15 cellular contexts compared by ENCODE assay signal in the genomic region with DNA sequence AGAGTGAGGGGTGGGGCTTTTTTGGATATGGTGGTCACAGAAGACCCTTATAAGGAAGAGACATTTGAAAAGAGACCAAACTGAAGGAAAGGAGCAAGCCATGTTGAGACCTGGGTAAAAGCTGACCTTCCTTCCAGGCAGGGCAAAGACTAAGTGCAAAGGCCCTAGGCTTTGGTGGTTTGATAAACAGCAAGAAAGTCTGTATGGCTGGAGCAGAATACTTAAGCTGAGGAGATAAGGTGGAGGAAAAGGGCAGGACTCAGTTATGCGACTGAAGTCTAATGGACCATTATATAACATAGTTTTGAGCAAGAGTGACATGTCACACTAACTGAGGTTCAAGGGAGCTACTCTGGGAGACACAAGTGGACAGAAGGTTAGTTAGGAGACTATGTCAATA. TPM values are rescaled to one million over a fixed set of nuclear protein-coding genes. Genes with fewer than 3 reads are reported as not detected.
DNase-seq lines count a peak whose midpoint lies in the region; FAIRE-seq and TF ChIP-seq lines count a peak whose summit lies in the region.
"Had no signal": no experiment of that assay in that cellular context is flagged by ENCODE, and none has a peak within 500 bp of the region (broad histone marks: within the 10 kb centered on the region; RNA-seq: fewer than 3 reads in every experiment).

No MANE protein-coding gene starts in this region.

- H3K27me3 Mint-ChIP-seq in astrocyte (ENCODE audit: low read depth, unreplicated experiment) (no peaks in the 10 kb centered on the region), progenitor cell of endocrine pancreas (no peaks in the 10 kb centered on the region)

- H3K27ac ChIP-seq in astrocyte (ENCODE audit: low read depth, low read length) (peak overlapping the region; percentile 80), hepatocyte (peak overlapping the region; percentile 92)

- H3K9me3 Mint-ChIP-seq in astrocyte (ENCODE audit: unreplicated experiment) (no peaks in the 10 kb centered on the region), progenitor cell of endocrine pancreas (ENCODE audit: low read depth) (no peaks in the 10 kb centered on the region)

- H3K27me3 ChIP-seq in astrocyte (ENCODE audit: insufficient read depth, low read length), result no peaks in the 10 kb centered on the region
- no peaks in the 10 kb centered on the region for H3K27me3 ChIP-seq in hepatocyte
- H3K27me3 ChIP-seq in HAP-1 (ENCODE audit: low read depth), result no peaks in the 10 kb centered on the region

- H3K9me2 ChIP-seq in hepatocyte (replicated peaks; ENCODE audit: insufficient read depth), result no peaks in the 10 kb centered on the region

- H3K4me3 ChIP-seq in astrocyte (ENCODE audit: insufficient read depth, low read depth, low read length) (no peak overlapping the region), hepatocyte (no peak overlapping the region), HAP-1 (no peak overlapping the region)

- H3K4me3 Mint-ChIP-seq in astrocyte (ENCODE audit: unreplicated experiment), result peak overlapping the region; percentile 48
- no peak overlapping the region for H3K4me3 Mint-ChIP-seq in progenitor cell of endocrine pancreas (ENCODE audit: low read depth)
- H3K4me3 Mint-ChIP-seq: naive thymus-derived CD8-positive, alpha-beta T cell had no signal

- H3K9ac ChIP-seq in astrocyte (ENCODE audit: low read length), result no peak overlapping the region

- DNase-seq in HT-29 (ENCODE audit: low spot score) (peak; percentile 14), astrocyte (ENCODE audit: low read depth) (no peak), hepatocyte (ENCODE audit: low spot score) (no peak), progenitor cell of endocrine pancreas (ENCODE audit: low spot score, unreplicated experiment) (no peak), retina (no peak), Ammon's horn (ENCODE audit: low spot score) (no peak), HAP-1 (ENCODE audit: low spot score in 2 of 2) (no peak), kidney tubule cell (ENCODE audit: low spot score) (no peak)
- DNase-seq: amygdala; hippocampal formation; naive thymus-derived CD8-positive, alpha-beta T cell; NCI-H1417; right cardiac atrium; stimulated activated CD4-positive, alpha-beta T cell treated with anti-CD3 and anti-CD28 coated beads, Interleukin-2, amount 100 ng/mL, for 48 hours had no signal

- H4K20me1 ChIP-seq in astrocyte (ENCODE audit: insufficient read depth, low read length) (peaks cover 43% of the 10 kb centered on the region), hepatocyte (ENCODE audit: insufficient read depth, poor library complexity, severe bottlenecking) (peaks cover 3% of the 10 kb centered on the region)

- H3K36me3 Mint-ChIP-seq in astrocyte (ENCODE audit: low read depth, unreplicated experiment), result no peaks in the 10 kb centered on the region
- H3K36me3 Mint-ChIP-seq in progenitor cell of endocrine pancreas (ENCODE audit: insufficient read depth), result peaks cover 7% of the 10 kb centered on the region
- H3K36me3 Mint-ChIP-seq: naive thymus-derived CD8-positive, alpha-beta T cell had no signal

- in situ Hi-C loops in HAP-1 (cut with MboI; ENCODE audit: low sequenced_read_pairs), result no loop called here

- 61% methylated on average over 1 of the region's 1 CpG for WGBS in hepatocyte (ENCODE audit: low lambda C conversion rate, missing lambda C conversion rate)

- TF ChIP-seq CTCF in astrocyte (IDR thresholded peaks at IDR 0.05; ENCODE audit: insufficient read depth, low read depth, low read length) (no peak), hepatocyte (IDR thresholded peaks at IDR 0.05; ENCODE audit: poor library complexity) (no peak), progenitor cell of endocrine pancreas (IDR thresholded peaks at IDR 0.05; ENCODE audit: unreplicated experiment) (no peak)

- peak overlapping the region; percentile 57 for H3K4me2 ChIP-seq in astrocyte (ENCODE audit: low read length)
- H3K4me2 ChIP-seq in hepatocyte, result peak overlapping the region; percentile 35

- H3K4me1 Mint-ChIP-seq in astrocyte (ENCODE audit: low read depth, unreplicated experiment) (peaks cover 58% of the 10 kb centered on the region), progenitor cell of endocrine pancreas (ENCODE audit: low read depth) (peaks cover 47% of the 10 kb centered on the region)
- H3K4me1 Mint-ChIP-seq: naive thymus-derived CD8-positive, alpha-beta T cell had no signal

- H2AFZ ChIP-seq in astrocyte (ENCODE audit: low read depth, low read length) (no peak overlapping the region), hepatocyte (no peak overlapping the region)

- H3K79me2 ChIP-seq in astrocyte (ENCODE audit: insufficient read depth, low read length) (peaks cover 90% of the 10 kb centered on the region), hepatocyte (peaks cover 92% of the 10 kb centered on the region)

- H3K36me3 ChIP-seq in astrocyte (ENCODE audit: insufficient read depth, low read length), result peaks cover 2% of the 10 kb centered on the region
- no peaks in the 10 kb centered on the region for H3K36me3 ChIP-seq in hepatocyte (replicated peaks; ENCODE audit: insufficient read depth, low read depth)
- H3K36me3 ChIP-seq in HAP-1 (replicated peaks), result no peaks in the 10 kb centered on the region

- peak overlapping the region; percentile 88 for H3K27ac Mint-ChIP-seq in astrocyte (ENCODE audit: unreplicated experiment)
- peak overlapping the region; percentile 95 for H3K27ac Mint-ChIP-seq in progenitor cell of endocrine pancreas

- H3K4me1 ChIP-seq in astrocyte (ENCODE audit: insufficient read depth, low read length) (peaks cover 65% of the 10 kb centered on the region), hepatocyte (ENCODE audit: insufficient read depth) (peaks cover 54% of the 10 kb centered on the region), HAP-1 (peaks cover 39% of the 10 kb centered on the region)

- H3K9me3 ChIP-seq in astrocyte (ENCODE audit: insufficient read depth, low read depth, low read length) (no peaks in the 10 kb centered on the region), hepatocyte (ENCODE audit: low read depth) (no peaks in the 10 kb centered on the region), HAP-1 (no peaks in the 10 kb centered on the region)

- no peak for FAIRE-seq in astrocyte (lab: Jason Lieb, UNC)
- FAIRE-seq: TTC549 had no signal

RNA-seq across cellular contexts. Expression of a gene that starts 20.0 kb away (rescaled TPM):
- total RNA-seq in HT-29 (2014; rRNA removed; shearing (Covaris generic)), result 11.1 and 14.6 TPM in 2 replicates
- 20.8 and 25.9 TPM in 2 replicates for total RNA-seq in astrocyte
- 13.9 and 15.5 TPM in 2 replicates for total RNA-seq in hepatocyte
- 12.5 and 16.4 TPM in 2 replicates for polyA plus RNA-seq in hepatocyte
- total RNA-seq in progenitor cell of endocrine pancreas, result 29.6 and 31.1 TPM in 2 replicates
- polyA plus RNA-seq: naive thymus-derived CD8-positive, alpha-beta T cell had no signal
